ENCODE assay signal across 25 cellular contexts in the genomic region with DNA sequence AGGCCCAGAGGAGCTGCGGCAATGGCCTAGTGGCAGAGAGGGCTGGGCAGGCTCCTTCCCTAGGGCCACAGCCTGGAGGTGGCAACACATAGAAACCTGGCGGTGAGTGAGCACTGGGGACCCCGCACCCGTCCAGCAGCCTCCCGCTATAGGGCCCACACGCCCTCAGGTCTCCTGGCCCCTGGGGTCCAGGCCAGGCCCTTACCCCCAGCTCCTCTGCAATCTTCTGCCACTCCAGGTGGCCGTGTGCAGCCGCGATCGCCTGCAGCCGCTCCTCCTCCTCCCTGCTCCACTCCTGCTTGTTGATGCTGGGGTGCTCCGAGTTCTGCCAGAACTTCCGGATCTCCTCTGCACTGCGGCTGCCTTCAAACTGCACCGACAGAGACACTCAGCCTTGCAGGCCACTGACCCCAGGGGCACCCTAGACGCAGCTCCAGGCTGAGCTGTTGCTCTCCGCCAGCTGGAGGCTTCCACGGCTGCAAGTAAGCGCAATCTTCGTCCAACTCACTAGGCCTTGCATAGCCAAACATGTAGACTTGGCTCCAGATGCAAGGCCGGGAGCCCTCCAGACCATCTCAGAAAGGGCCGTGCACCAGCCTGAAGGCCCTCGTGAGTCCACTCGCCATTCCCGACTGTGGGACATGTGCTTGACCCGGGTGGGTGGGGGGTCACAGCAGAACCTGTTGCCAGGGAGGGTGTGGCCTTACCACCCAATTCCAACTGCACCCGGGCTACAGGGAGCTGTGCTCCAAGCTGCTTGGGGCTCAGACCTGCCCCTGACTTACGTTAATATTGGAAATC.
"Had no signal": no experiment of that assay in that cellular context is flagged by ENCODE, and none has a peak within 500 bp of the region (broad histone marks: within the 10 kb centered on the region; RNA-seq: fewer than 3 reads in every experiment).

No MANE protein-coding gene starts in this region.

- H3K36me3 ChIP-seq: uterus had no signal

- DNase-seq: activated CD4-positive, alpha-beta T cell treated with anti-CD3 and anti-CD28 coated beads, Interleukin-2, amount 10 ng/mL, durations not matched to agents 24 days and 14 days; activated CD8-positive, alpha-beta memory T cell treated with anti-CD3 and anti-CD28 coated beads for 24 hours; activated CD8-positive, alpha-beta memory T cell treated with anti-CD3 and anti-CD28 coated beads, Interleukin-2, amount 50 U/mL, for 48 hours; activated effector memory CD4-positive, alpha-beta T cell treated with Interleukin-2 at 50 U/mL for 16 hours; activated naive CD4-positive, alpha-beta T cell treated with anti-CD3 and anti-CD28 coated beads, Interleukin-2, amount 10 ng/mL, durations not matched to agents 7 days and 5 days; activated naive CD8-positive, alpha-beta T cell treated with anti-CD3 and anti-CD28 coated beads, Interleukin-2, amount 50 U/mL, for 24 hours; activated T-cell treated with anti-CD3 and anti-CD28 coated beads, Interleukin-2, amount 50 U/mL, for 48 hours; cerebellar nuclear complex; cortex of kidney; erythroblast; midbrain; nephron progenitor cell; stimulated activated CD4-positive, alpha-beta T cell treated with anti-CD3 and anti-CD28 coated beads, Interleukin-2, amount 100 ng/mL, for 24 hours; stimulated activated naive CD8-positive, alpha-beta T cell treated with anti-CD3 and anti-CD28 coated beads, Interleukin-15, Interleukin-2, amounts not matched to agents 100 U/mL and 50 U/mL, for 24 hours; substantia nigra; T-helper 1 cell; T-helper 9 cell; uterus had no signal

- FAIRE-seq: endometrium, frontal cortex, keratinocyte had no signal

- H3K4me1 ChIP-seq: ascending aorta, breast epithelium, uterus had no signal

- H3K27ac ChIP-seq: ascending aorta, breast epithelium, uterus had no signal

- H3K9me3 ChIP-seq: ascending aorta, breast epithelium, tibial nerve, uterus had no signal

- ATAC-seq: activated naive CD8-positive, alpha-beta T cell treated with anti-CD3 and anti-CD28 coated beads, Interleukin-2, amount 50 U/mL, for 24 hours; left lobe of liver had no signal

- H3K4me3 ChIP-seq: ascending aorta, breast epithelium, tibial nerve, uterus had no signal

- H3K27me3 ChIP-seq: ascending aorta, breast epithelium, tibial nerve, uterus had no signal
